ENCODE assay signal across 2 cellular contexts in the genomic region with DNA sequence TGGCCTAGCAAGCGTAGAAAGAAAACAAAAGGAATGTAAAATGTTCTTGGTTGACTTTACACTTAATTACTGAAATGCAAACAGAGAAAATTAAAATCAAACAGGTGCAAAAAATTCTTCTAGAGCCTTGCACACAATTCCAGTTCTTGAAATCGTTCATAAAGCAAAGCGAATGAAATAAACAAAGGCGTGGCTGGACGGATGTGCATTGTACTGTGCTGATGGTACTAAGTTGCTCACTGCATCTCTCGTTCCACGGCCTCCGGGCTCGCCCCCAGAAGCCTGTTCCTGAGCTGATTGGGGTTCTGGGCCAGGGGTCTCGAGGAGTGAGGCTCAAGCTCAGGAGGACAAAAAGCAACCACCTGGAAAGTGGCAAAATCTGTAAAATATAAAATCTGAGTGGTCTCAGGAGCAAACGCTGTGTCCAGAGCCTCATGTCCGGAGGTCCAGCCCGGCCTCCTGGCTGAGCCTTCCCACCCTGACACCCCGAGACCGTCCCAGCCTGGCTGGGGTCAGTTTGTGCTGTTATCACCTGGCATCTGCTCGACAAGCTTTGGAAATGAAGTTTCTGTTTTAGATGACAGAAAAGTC.
TF ChIP-seq lines count a peak whose summit lies in the region.

No MANE protein-coding gene starts in this region.

TF ChIP-seq in H1, 55 proteins besides CTCF, POLR2A, EP300 and RAD21:
- TF ChIP-seq CBX5 (IDR thresholded peaks at IDR 0.05; ENCODE audit: low read depth, low read length) (no peak), SUZ12 (IDR thresholded peaks at IDR 0.05; ENCODE audit: low read length) (no peak), POU5F1 (IDR thresholded peaks at IDR 0.05; ENCODE audit: low read depth, low read length) (no peak), TAF1 (IDR thresholded peaks at IDR 0.05; ENCODE audit: low read depth, low read length) (no peak), ATF2 (IDR thresholded peaks at IDR 0.05; ENCODE audit: low read length) (no peak), TBP (IDR thresholded peaks at IDR 0.05; ENCODE audit: low read depth, low read length) (no peak), SAP30 (IDR thresholded peaks at IDR 0.05; ENCODE audit: insufficient read depth, insufficient replicate concordance, low read length) (no peak), SIN3A (conservative IDR thresholded peaks at IDR 0.05 in 1 of 2, IDR thresholded peaks at IDR 0.05 in 1 of 2; ENCODE audit: low read depth in 1 of 2, low read length in 2 of 2) (no peak), FOSL1 (IDR thresholded peaks at IDR 0.05; ENCODE audit: insufficient read depth, low read depth, low read length) (no peak)

TF ChIP-seq in HepG2, 621 proteins besides CTCF, POLR2A, EP300 and RAD21 (continues in another document):
- TF ChIP-seq NFYC (CRISPR knock-in tag; IDR thresholded peaks at IDR 0.05) (no peak), ZNF501 (CRISPR knock-in tag; IDR thresholded peaks at IDR 0.05) (no peak), ZIK1 (CRISPR knock-in tag; IDR thresholded peaks at IDR 0.05; ENCODE audit: borderline replicate concordance, low read depth) (0 out of 2 replicates have a peak, but pooled peaks have one; percentile 5), ZNF414 (CRISPR knock-in tag; IDR thresholded peaks at IDR 0.05) (no peak), ZNF253 (CRISPR knock-in tag; IDR thresholded peaks at IDR 0.05; ENCODE audit: borderline replicate concordance) (no peak), ZNF333 (CRISPR knock-in tag; IDR thresholded peaks at IDR 0.05; ENCODE audit: borderline replicate concordance) (0 out of 2 replicates have a peak, but pooled peaks have one; percentile 16), CHCHD3 (CRISPR knock-in tag; IDR thresholded peaks at IDR 0.05) (no peak), RXRA (CRISPR knock-in tag; IDR thresholded peaks at IDR 0.05) (peak; percentile 11), ZNF441 (CRISPR knock-in tag; IDR thresholded peaks at IDR 0.05; ENCODE audit: borderline replicate concordance) (no peak; the same call in 1 of the 2 replicates), RNF219 (CRISPR knock-in tag; IDR thresholded peaks at IDR 0.05) (no peak), ZNF569 (CRISPR knock-in tag; IDR thresholded peaks at IDR 0.05; ENCODE audit: borderline replicate concordance) (no peak), ZNF737 (CRISPR knock-in tag; IDR thresholded peaks at IDR 0.05; ENCODE audit: borderline replicate concordance) (no peak), PRMT3 (CRISPR knock-in tag; IDR thresholded peaks at IDR 0.05; ENCODE audit: borderline replicate concordance, low read depth) (peak; percentile 53; the same call in 1 of the 2 replicates), ZNF33A (CRISPR knock-in tag; IDR thresholded peaks at IDR 0.05; ENCODE audit: borderline replicate concordance) (no peak), HMGA1 (CRISPR knock-in tag; conservative IDR thresholded peaks at IDR 0.05) (no peak), FOXK1 (CRISPR knock-in tag; IDR thresholded peaks at IDR 0.05; ENCODE audit: borderline replicate concordance, low read depth) (0 out of 2 replicates have a peak, but pooled peaks have one; percentile 36), NFKBIZ (CRISPR knock-in tag; IDR thresholded peaks at IDR 0.05) (no peak), ZNF746 (CRISPR knock-in tag; IDR thresholded peaks at IDR 0.05) (no peak), SAP130 (CRISPR knock-in tag; IDR thresholded peaks at IDR 0.05; ENCODE audit: low read depth) (no peak), EZH2 (conservative IDR thresholded peaks at IDR 0.05; ENCODE audit: low read depth, low read length) (0 out of 2 replicates have a peak, but pooled peaks have one; percentile 53), CEBPZ (IDR thresholded peaks at IDR 0.05; ENCODE audit: low read length) (no peak), PHF20 (CRISPR knock-in tag; IDR thresholded peaks at IDR 0.05) (0 out of 2 replicates have a peak, but pooled peaks have one; percentile 4), KAT2B (IDR thresholded peaks at IDR 0.05; ENCODE audit: borderline replicate concordance, low read depth, low read length) (no peak), TRAFD1 (CRISPR knock-in tag; IDR thresholded peaks at IDR 0.05; ENCODE audit: borderline replicate concordance) (no peak), THAP7 (CRISPR knock-in tag; IDR thresholded peaks at IDR 0.05) (0 out of 2 replicates have a peak, but pooled peaks have one; percentile 16)
- TF ChIP-seq, protein P1, sequence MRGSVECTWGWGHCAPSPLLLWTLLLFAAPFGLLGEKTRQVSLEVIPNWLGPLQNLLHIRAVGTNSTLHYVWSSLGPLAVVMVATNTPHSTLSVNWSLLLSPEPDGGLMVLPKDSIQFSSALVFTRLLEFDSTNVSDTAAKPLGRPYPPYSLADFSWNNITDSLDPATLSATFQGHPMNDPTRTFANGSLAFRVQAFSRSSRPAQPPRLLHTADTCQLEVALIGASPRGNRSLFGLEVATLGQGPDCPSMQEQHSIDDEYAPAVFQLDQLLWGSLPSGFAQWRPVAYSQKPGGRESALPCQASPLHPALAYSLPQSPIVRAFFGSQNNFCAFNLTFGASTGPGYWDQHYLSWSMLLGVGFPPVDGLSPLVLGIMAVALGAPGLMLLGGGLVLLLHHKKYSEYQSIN (CRISPR knock-in tag; IDR thresholded peaks at IDR 0.05; ENCODE audit: borderline replicate concordance), result no peak
- TF ChIP-seq, protein P2, sequence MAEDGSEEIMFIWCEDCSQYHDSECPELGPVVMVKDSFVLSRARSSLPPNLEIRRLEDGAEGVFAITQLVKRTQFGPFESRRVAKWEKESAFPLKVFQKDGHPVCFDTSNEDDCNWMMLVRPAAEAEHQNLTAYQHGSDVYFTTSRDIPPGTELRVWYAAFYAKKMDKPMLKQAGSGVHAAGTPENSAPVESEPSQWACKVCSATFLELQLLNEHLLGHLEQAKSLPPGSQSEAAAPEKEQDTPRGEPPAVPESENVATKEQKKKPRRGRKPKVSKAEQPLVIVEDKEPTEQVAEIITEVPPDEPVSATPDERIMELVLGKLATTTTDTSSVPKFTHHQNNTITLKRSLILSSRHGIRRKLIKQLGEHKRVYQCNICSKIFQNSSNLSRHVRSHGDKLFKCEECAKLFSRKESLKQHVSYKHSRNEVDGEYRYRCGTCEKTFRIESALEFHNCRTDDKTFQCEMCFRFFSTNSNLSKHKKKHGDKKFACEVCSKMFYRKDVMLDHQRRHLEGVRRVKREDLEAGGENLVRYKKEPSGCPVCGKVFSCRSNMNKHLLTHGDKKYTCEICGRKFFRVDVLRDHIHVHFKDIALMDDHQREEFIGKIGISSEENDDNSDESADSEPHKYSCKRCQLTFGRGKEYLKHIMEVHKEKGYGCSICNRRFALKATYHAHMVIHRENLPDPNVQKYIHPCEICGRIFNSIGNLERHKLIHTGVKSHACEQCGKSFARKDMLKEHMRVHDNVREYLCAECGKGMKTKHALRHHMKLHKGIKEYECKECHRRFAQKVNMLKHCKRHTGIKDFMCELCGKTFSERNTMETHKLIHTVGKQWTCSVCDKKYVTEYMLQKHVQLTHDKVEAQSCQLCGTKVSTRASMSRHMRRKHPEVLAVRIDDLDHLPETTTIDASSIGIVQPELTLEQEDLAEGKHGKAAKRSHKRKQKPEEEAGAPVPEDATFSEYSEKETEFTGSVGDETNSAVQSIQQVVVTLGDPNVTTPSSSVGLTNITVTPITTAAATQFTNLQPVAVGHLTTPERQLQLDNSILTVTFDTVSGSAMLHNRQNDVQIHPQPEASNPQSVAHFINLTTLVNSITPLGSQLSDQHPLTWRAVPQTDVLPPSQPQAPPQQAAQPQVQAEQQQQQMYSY (CRISPR knock-in tag; IDR thresholded peaks at IDR 0.05), result no peak
- TF ChIP-seq, protein P3, sequence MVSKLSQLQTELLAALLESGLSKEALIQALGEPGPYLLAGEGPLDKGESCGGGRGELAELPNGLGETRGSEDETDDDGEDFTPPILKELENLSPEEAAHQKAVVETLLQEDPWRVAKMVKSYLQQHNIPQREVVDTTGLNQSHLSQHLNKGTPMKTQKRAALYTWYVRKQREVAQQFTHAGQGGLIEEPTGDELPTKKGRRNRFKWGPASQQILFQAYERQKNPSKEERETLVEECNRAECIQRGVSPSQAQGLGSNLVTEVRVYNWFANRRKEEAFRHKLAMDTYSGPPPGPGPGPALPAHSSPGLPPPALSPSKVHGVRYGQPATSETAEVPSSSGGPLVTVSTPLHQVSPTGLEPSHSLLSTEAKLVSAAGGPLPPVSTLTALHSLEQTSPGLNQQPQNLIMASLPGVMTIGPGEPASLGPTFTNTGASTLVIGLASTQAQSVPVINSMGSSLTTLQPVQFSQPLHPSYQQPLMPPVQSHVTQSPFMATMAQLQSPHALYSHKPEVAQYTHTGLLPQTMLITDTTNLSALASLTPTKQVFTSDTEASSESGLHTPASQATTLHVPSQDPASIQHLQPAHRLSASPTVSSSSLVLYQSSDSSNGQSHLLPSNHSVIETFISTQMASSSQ (IDR thresholded peaks at IDR 0.05; ENCODE audit: low read depth), result no peak
- TF ChIP-seq, protein P3 (CRISPR knock-in tag; IDR thresholded peaks at IDR 0.05; ENCODE audit: borderline replicate concordance), result 0 out of 2 replicates have a peak, but pooled peaks have one; percentile 14
- TF ChIP-seq, protein P4, sequence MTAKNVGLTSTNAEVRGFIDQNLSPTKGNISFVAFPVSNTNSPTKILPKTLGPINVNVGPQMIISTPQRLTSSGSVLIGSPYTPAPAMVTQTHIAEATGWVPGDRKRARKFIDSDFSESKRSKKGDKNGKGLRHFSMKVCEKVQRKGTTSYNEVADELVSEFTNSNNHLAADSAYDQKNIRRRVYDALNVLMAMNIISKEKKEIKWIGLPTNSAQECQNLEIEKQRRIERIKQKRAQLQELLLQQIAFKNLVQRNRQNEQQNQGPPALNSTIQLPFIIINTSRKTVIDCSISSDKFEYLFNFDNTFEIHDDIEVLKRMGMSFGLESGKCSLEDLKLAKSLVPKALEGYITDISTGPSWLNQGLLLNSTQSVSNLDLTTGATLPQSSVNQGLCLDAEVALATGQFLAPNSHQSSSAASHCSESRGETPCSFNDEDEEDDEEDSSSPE (CRISPR knock-in tag; IDR thresholded peaks at IDR 0.05), result no peak
